In the genomic region with DNA sequence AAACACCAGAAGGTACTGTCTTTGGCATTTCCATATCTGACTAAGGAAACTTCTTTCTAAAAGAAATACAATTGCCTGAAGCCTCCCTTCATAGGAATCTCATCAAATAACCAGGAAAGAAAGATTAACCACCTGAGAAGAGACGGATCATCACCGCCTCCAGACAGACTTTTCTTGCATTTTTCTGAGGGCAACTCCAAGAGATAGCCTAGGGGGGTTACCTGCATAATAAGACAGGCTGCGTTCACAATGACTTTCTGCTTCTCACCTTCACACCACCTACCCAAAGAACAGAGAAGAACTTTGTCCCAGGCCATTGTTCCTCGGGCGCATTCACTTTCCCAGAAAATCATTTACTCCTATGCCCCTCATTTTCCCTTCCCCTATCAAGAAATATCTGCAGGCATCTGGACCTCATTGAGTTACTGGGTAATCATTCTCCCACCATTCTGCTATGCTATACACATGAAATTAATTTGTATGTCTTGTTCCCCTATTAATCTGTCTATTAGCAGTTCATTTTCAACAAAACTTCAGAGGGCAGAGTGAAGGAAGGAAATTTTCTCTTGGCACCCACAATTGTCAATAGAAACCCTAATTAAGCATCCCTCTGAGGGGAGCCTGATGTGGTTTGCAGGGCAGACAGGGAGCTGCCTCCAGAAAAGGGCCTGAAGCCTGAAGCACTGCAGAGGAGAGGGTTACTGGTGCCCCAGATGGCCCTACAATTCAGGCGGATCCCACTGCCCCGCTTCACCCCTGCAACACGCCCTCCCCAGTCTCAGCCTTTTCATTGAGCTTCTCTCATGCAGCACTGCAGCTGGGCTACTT, we compare ENCODE assay signal across 33 cellular contexts. TPM values are rescaled to one million over a fixed set of nuclear protein-coding genes. Genes with fewer than 3 reads are reported as not detected.
"Had no signal": no experiment of that assay in that cellular context is flagged by ENCODE, and none has a peak within 500 bp of the region (broad histone marks: within the 10 kb centered on the region; RNA-seq: fewer than 3 reads in every experiment).

No MANE protein-coding gene starts in this region.

- H3K27me3 ChIP-seq: brain microvascular endothelial cell had no signal

- DNase-seq: activated CD4-positive, alpha-beta T cell treated with anti-CD3 and anti-CD28 coated beads for 1 hour; activated CD4-positive, alpha-beta T cell treated with anti-CD3 and anti-CD28 coated beads for 48 hours; activated CD4-positive, CD25-positive, alpha-beta regulatory T cell; activated CD8-positive, alpha-beta T cell treated with anti-CD3 and anti-CD28 coated beads for 36 hours; activated effector memory CD4-positive, alpha-beta T cell treated with anti-CD3 and anti-CD28 coated beads, Interleukin-2, amount 50 U/mL, for 16 hours; activated naive CD4-positive, alpha-beta T cell; activated naive CD4-positive, alpha-beta T cell treated with anti-CD3 and anti-CD28 coated beads, Interleukin-2, amount 50 U/mL, for 16 hours; activated naive CD8-positive, alpha-beta T cell treated with anti-CD3 and anti-CD28 coated beads for 36 hours; activated T-cell treated with anti-CD3 and anti-CD28 coated beads, Interleukin-2, amount 50 U/mL, for 1 hour; activated T-cell treated with anti-CD3 and anti-CD28 coated beads, Interleukin-2, amount 50 U/mL, for 72 hours; amniotic stem cell; aorta; brain microvascular endothelial cell; NCI-H1436; NCI-H1694 treated with DMSO at 0.1 percent for 48 hours; NCI-H2029; NCI-H345; NCI-H510A; NCI-H526; NCI-H748 treated with DMSO at 0.1 percent for 48 hours; NK-92 treated with Interleukin-12 subunit alpha and Interleukin-12 subunit beta, amount 100 ng/mL, for 24 hours; PC-9; SIG-M5; T1000; WERI-Rb-1 had no signal

- H3K27ac ChIP-seq: brain microvascular endothelial cell, KMS-11, PC-9, RWPE1, WERI-Rb-1 had no signal

- H3K4me3 ChIP-seq: PC-9 had no signal

- H3K27ac Mint-ChIP-seq: activated CD8-positive, alpha-beta T cell treated with anti-CD3 and anti-CD28 coated beads for 36 hours; activated naive CD8-positive, alpha-beta T cell treated with anti-CD3 and anti-CD28 coated beads for 36 hours; activated T-cell treated with anti-CD3 and anti-CD28 coated beads, Interleukin-2, amount 50 U/mL, for 72 hours; activated T-helper 17 cell treated with anti-CD3 and anti-CD28 coated beads, Interleukin-2, amount 50 U/mL, for 72 hours had no signal

- H3K36me3 ChIP-seq: brain microvascular endothelial cell, WERI-Rb-1 had no signal

- H3K4me3 Mint-ChIP-seq: activated CD8-positive, alpha-beta T cell treated with anti-CD3 and anti-CD28 coated beads for 36 hours; activated naive CD8-positive, alpha-beta T cell treated with anti-CD3 and anti-CD28 coated beads for 36 hours; activated T-cell treated with anti-CD3 and anti-CD28 coated beads, Interleukin-2, amount 50 U/mL, for 72 hours; activated T-helper 17 cell treated with anti-CD3 and anti-CD28 coated beads, Interleukin-2, amount 50 U/mL, for 72 hours; central memory CD8-positive, alpha-beta T cell had no signal

- H3K9me3 Mint-ChIP-seq: activated CD8-positive, alpha-beta T cell treated with anti-CD3 and anti-CD28 coated beads for 36 hours; activated naive CD8-positive, alpha-beta T cell treated with anti-CD3 and anti-CD28 coated beads for 36 hours; activated T-cell treated with anti-CD3 and anti-CD28 coated beads, Interleukin-2, amount 50 U/mL, for 72 hours; activated T-helper 17 cell treated with anti-CD3 and anti-CD28 coated beads, Interleukin-2, amount 50 U/mL, for 72 hours; central memory CD8-positive, alpha-beta T cell had no signal

- H3K4me1 Mint-ChIP-seq: activated naive CD8-positive, alpha-beta T cell treated with anti-CD3 and anti-CD28 coated beads for 36 hours; activated T-helper 17 cell treated with anti-CD3 and anti-CD28 coated beads, Interleukin-2, amount 50 U/mL, for 72 hours; central memory CD8-positive, alpha-beta T cell had no signal

- ATAC-seq: activated CD8-positive, alpha-beta T cell treated with anti-CD3 and anti-CD28 coated beads for 36 hours; activated T-cell treated with anti-CD3 and anti-CD28 coated beads, Interleukin-2, amount 50 U/mL, for 72 hours; activated T-helper 17 cell treated with anti-CD3 and anti-CD28 coated beads, Interleukin-2, amount 50 U/mL, for 72 hours; Right ventricle myocardium inferior had no signal

- H3K36me3 Mint-ChIP-seq: activated naive CD8-positive, alpha-beta T cell treated with anti-CD3 and anti-CD28 coated beads for 36 hours had no signal

RNA-seq across cellular contexts. Expression of gene POMC, which starts 8.4 kb away (rescaled TPM):
- total RNA-seq: M059J, OCI-LY7, PC-9, SK-MEL-5 had no signal
